In the genomic region with DNA sequence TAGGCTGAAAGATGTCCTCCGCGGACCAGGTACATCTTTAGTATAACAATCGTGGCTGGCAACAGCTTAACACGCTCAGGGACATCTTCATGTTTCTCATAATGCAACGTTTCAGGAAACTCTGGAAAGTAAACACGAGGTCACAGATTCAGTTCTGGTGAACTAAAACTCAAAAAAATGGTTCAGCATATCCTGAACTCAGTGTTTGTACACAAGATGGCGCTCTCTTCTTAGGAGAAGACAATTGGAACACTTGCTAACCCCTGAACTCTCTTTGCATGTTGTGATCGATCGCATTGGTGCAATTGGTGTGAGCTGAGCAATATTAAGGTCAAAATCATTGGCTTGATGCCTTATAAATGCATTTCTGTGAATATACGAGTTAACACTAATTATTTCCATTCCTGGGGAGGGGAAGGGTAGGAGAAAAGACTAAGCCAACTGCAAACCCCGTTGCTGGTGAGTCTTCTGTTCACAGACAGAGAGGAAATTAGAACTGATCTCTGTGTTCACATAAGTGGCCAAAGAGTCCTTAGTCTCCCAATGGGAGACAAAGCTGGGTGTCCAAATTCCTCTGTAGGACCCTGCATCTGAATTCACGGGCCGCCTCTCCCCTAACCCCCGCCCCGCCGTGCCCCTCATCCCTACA, we compare ENCODE assay signal across 8 cellular contexts. TPM values are rescaled to one million over a fixed set of nuclear protein-coding genes. Genes with fewer than 3 reads are reported as not detected.
DNase-seq lines count a peak whose midpoint lies in the region; ATAC-seq and TF ChIP-seq lines count a peak whose summit lies in the region.

No MANE protein-coding gene starts in this region.

- no peak overlapping the region for H3K27ac ChIP-seq in GM23338 (ENCODE audit: low read depth)
- H3K27ac ChIP-seq in MM.1S (ENCODE audit: low read length): no peak overlapping the region
- H3K27ac ChIP-seq in RWPE1: no peak overlapping the region
- no peak overlapping the region for H3K27ac ChIP-seq in liver (ENCODE audit: low read depth in 1 of 2, low read length in 2 of 2)
- peak overlapping the region in 1 of 4 donors; percentile 32 for H3K27ac ChIP-seq in tibial nerve

- H2AFZ ChIP-seq in GM23338 (peak overlapping the region; percentile 79), MM.1S (ENCODE audit: low read length) (peak overlapping the region; percentile 35; the same call in 1 of the 2 replicates)

- H3F3A ChIP-seq in GM23338 (replicated peaks; ENCODE audit: low read depth) (no peaks in the 10 kb centered on the region), MM.1S (ENCODE audit: insufficient read depth, low read length) (no peaks in the 10 kb centered on the region)

- H3K36me3 ChIP-seq in GM23338 (ENCODE audit: insufficient read depth) (no peaks in the 10 kb centered on the region), MM.1S (replicated peaks; ENCODE audit: insufficient read depth, low read length) (no peaks in the 10 kb centered on the region), liver (ENCODE audit: control insufficient read depth in 4 of 4, insufficient read depth in 3 of 4, low read depth in 1 of 4, low read length in 3 of 4) (no peaks in the 10 kb centered on the region), tibial nerve (no peaks in the 10 kb centered on the region)

- WGBS in liver: 32% methylated on average over 16 of the region's 16 CpGs
- 33 to 37% methylated on average over 16 of the region's 16 CpGs for WGBS in tibial nerve, 2 donors

- TF ChIP-seq EP300 in tibial nerve (IDR thresholded peaks at IDR 0.05): no peak

- H3K36me3 Mint-ChIP-seq in GM23338 (ENCODE audit: low read depth): no peaks in the 10 kb centered on the region

- TF ChIP-seq CTCF in GM23338 (conservative IDR thresholded peaks at IDR 0.05; ENCODE audit: low read depth in 2 of 2) (peak; percentile 89 to 92), MM.1S (IDR thresholded peaks at IDR 0.05; ENCODE audit: low read length) (peak; percentile 97), RWPE1 (conservative IDR thresholded peaks at IDR 0.05; ENCODE audit: low read depth) (peak; percentile 77), liver (IDR thresholded peaks at IDR 0.05; ENCODE audit: low read depth, low read length, missing input control) (peak; percentile 89), tibial nerve (IDR thresholded peaks at IDR 0.05) (peak; percentile 57 to 82 (median 74))

- POLR2A ChIA-PET in RWPE1 (lab: Yijun Ruan, JAX; ENCODE audit: low non-redundant PET): no interaction called here

- peak; percentile 99 for TF ChIP-seq RAD21 in liver (IDR thresholded peaks at IDR 0.05)

- H4K20me1 ChIP-seq in GM23338 (replicated peaks; ENCODE audit: insufficient read depth) (no peaks in the 10 kb centered on the region), MM.1S (ENCODE audit: insufficient read depth, low read length) (no peaks in the 10 kb centered on the region)

- H3K79me2 ChIP-seq in GM23338 (replicated peaks; ENCODE audit: insufficient read depth) (no peaks in the 10 kb centered on the region), MM.1S (ENCODE audit: low read length) (no peaks in the 10 kb centered on the region)

- H3K9ac ChIP-seq in MM.1S (ENCODE audit: low read length): no peak overlapping the region
- no peak overlapping the region for H3K9ac ChIP-seq in liver (ENCODE audit: low read depth in 1 of 2, low read length in 2 of 2)

- peak; percentile 90 for ATAC-seq in GM23338

- H3K9me3 Mint-ChIP-seq in GM23338: no peaks in the 10 kb centered on the region

- H3K9me3 ChIP-seq in MM.1S (replicated peaks; ENCODE audit: insufficient read depth, low read length) (no peaks in the 10 kb centered on the region), liver (ENCODE audit: control insufficient read depth in 4 of 4, low read length in 3 of 4) (no peaks in the 10 kb centered on the region), tibial nerve (no peaks in the 10 kb centered on the region)

- H3K27me3 ChIP-seq in GM23338 (ENCODE audit: insufficient read depth) (no peaks in the 10 kb centered on the region), MM.1S (replicated peaks; ENCODE audit: insufficient read depth, low read length) (no peaks in the 10 kb centered on the region), liver (ENCODE audit: control insufficient read depth in 4 of 4, insufficient read depth in 4 of 4, low read length in 3 of 4) (peaks cover 0 to 6% (median 1%) of the 10 kb centered on the region in 4 donors), tibial nerve (no peaks in the 10 kb centered on the region)

- H3K27ac Mint-ChIP-seq in GM23338: no peak overlapping the region

- H3K4me3 Mint-ChIP-seq in GM23338: peak overlapping the region; percentile 27; the same call in 1 of the 3 replicates

- CTCF ChIA-PET in RWPE1 (lab: Yijun Ruan, JAX): interaction anchor here (0.6 to 1.0 kb wide), 3 partner anchors 126 to 1461 kb away, joined by 3 read pairs; no protein-coding TSS in a partner anchor

- TF ChIP-seq POLR2A in tibial nerve (IDR thresholded peaks at IDR 0.05): no peak

- H3K4me1 ChIP-seq in GM23338 (ENCODE audit: insufficient read depth): no peaks in the 10 kb centered on the region
- no peaks in the 10 kb centered on the region for H3K4me1 ChIP-seq in MM.1S (ENCODE audit: low read length)
- peaks cover 0 to 13% (median 7%) of the 10 kb centered on the region in 4 donors for H3K4me1 ChIP-seq in liver (ENCODE audit: control insufficient read depth in 4 of 4, insufficient read depth in 4 of 4, low read length in 3 of 4)
- H3K4me1 ChIP-seq in tibial nerve: peaks cover 0 to 16% (median 0%) of the 10 kb centered on the region in 4 donors

- DNase-seq in stimulated activated CD4-positive, alpha-beta T cell treated with anti-CD3 and anti-CD28 coated beads, Interleukin-4, amount 100 ng/mL, for 24 hours: peak; percentile 38
- DNase-seq in stimulated activated CD4-positive, alpha-beta T cell treated with anti-CD3 and anti-CD28 coated beads, Interleukin-4, amount 100 ng/mL, for 4 hours: no peak
- peak; percentile 88 for DNase-seq in GM23338 (ENCODE audit: low spot score)
- peak; percentile 75 for DNase-seq in MM.1S
- peak; percentile 55 for DNase-seq in RWPE1 (ENCODE audit: low spot score)
- peak; percentile 74 for DNase-seq in dedifferentiated amniotic fluid mesenchymal stem cell (ENCODE audit: extremely low spot score)
- peak in 1 of 2 donors; percentile 70 for DNase-seq in tibial nerve (ENCODE audit: low spot score in 2 of 2)

- H3K9me2 ChIP-seq in GM23338 (ENCODE audit: insufficient read depth) (peaks cover 3% of the 10 kb centered on the region; the same call in 1 of the 2 replicates), MM.1S (replicated peaks; ENCODE audit: insufficient read depth, low read length) (no peaks in the 10 kb centered on the region)

- H3K4me2 ChIP-seq in GM23338: peak overlapping the region; percentile 61
- H3K4me2 ChIP-seq in MM.1S (ENCODE audit: low read depth, low read length): 0 out of 2 replicates have a peak overlapping the region, but pooled peaks have one; percentile 16

- H3K4me3 ChIP-seq in GM23338 (peak overlapping the region; percentile 21; the same call in 1 of the 2 replicates), MM.1S (ENCODE audit: low read length) (no peak overlapping the region), liver (ENCODE audit: low read depth in 1 of 3, low read length in 3 of 3) (no peak overlapping the region), tibial nerve (no peak overlapping the region)

- H3K4me1 Mint-ChIP-seq in GM23338: peaks cover 7% of the 10 kb centered on the region; the same call in 2 of the 3 replicates

- H3K27me3 Mint-ChIP-seq in GM23338 (ENCODE audit: insufficient read depth, low read depth, poor library complexity): no peaks in the 10 kb centered on the region

TF ChIP-seq in GM23338, 12 proteins besides CTCF, POLR2A, EP300 and RAD21 (continues in another document):
- TF ChIP-seq, protein P1, sequence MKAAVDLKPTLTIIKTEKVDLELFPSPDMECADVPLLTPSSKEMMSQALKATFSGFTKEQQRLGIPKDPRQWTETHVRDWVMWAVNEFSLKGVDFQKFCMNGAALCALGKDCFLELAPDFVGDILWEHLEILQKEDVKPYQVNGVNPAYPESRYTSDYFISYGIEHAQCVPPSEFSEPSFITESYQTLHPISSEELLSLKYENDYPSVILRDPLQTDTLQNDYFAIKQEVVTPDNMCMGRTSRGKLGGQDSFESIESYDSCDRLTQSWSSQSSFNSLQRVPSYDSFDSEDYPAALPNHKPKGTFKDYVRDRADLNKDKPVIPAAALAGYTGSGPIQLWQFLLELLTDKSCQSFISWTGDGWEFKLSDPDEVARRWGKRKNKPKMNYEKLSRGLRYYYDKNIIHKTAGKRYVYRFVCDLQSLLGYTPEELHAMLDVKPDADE (IDR thresholded peaks at IDR 0.05): no peak
- TF ChIP-seq EZH2 (IDR thresholded peaks at IDR 0.05; ENCODE audit: low read depth, unreplicated experiment): no peak

TF ChIP-seq in liver, 16 proteins besides CTCF, POLR2A, EP300 and RAD21 (continues in another document):
- no peak for TF ChIP-seq GABPA (IDR thresholded peaks at IDR 0.05 in 1 of 2, conservative IDR thresholded peaks at IDR 0.05 in 1 of 2)
- TF ChIP-seq, protein P2, sequence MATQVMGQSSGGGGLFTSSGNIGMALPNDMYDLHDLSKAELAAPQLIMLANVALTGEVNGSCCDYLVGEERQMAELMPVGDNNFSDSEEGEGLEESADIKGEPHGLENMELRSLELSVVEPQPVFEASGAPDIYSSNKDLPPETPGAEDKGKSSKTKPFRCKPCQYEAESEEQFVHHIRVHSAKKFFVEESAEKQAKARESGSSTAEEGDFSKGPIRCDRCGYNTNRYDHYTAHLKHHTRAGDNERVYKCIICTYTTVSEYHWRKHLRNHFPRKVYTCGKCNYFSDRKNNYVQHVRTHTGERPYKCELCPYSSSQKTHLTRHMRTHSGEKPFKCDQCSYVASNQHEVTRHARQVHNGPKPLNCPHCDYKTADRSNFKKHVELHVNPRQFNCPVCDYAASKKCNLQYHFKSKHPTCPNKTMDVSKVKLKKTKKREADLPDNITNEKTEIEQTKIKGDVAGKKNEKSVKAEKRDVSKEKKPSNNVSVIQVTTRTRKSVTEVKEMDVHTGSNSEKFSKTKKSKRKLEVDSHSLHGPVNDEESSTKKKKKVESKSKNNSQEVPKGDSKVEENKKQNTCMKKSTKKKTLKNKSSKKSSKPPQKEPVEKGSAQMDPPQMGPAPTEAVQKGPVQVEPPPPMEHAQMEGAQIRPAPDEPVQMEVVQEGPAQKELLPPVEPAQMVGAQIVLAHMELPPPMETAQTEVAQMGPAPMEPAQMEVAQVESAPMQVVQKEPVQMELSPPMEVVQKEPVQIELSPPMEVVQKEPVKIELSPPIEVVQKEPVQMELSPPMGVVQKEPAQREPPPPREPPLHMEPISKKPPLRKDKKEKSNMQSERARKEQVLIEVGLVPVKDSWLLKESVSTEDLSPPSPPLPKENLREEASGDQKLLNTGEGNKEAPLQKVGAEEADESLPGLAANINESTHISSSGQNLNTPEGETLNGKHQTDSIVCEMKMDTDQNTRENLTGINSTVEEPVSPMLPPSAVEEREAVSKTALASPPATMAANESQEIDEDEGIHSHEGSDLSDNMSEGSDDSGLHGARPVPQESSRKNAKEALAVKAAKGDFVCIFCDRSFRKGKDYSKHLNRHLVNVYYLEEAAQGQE (IDR thresholded peaks at IDR 0.05): no peak
- peak; percentile 71 for TF ChIP-seq NR2F2 (IDR thresholded peaks at IDR 0.05)
- TF ChIP-seq YY1 (IDR thresholded peaks at IDR 0.05): peak; percentile 34

RNA-seq across cellular contexts. Expression of a gene that starts 52.6 kb away (rescaled TPM):
- total RNA-seq in GM23338 (2014; rRNA removed; shearing (Covaris generic)): not detected in 2 replicates
- polyA plus RNA-seq in GM23338 (2016; fragmentation: Nextera tagmentation; extraction: Ambion mirVana) (not detected in 2 replicates), liver (1 to 10 TPM; 4.1 to 7.0 TPM)
- total RNA-seq in liver (10 to 100 TPM in 1 of 2 donors, under 1 TPM in 1; 0.19 to 10.5 TPM), tibial nerve (1 to 10 TPM; 2.1 to 7.7 (median 3.7) TPM)

Comparison
In these comparisons a context has a peak if more than half of its experiments do, and no peak if none do; other contexts are left out.
1. DNase-seq: peak in stimulated activated CD4-positive, alpha-beta T cell treated with anti-CD3 and anti-CD28 coated beads, Interleukin-4, amount 100 ng/mL, for 24 hours (single experiment), GM23338 (single experiment), MM.1S (single experiment), RWPE1 (single experiment) and dedifferentiated amniotic fluid mesenchymal stem cell (single experiment); none in stimulated activated CD4-positive, alpha-beta T cell treated with anti-CD3 and anti-CD28 coated beads, Interleukin-4, amount 100 ng/mL, for 4 hours (0 of 2).
2. Peak in every context shown above with its lines, with median percentiles within 50 percentile points of each other: CTCF ChIP-seq.